1 cellular context compared by ENCODE assay signal in genomic region chr15:78508272-78508671, GRCh38.
TF ChIP-seq lines count a peak whose summit lies in the region.

No MANE protein-coding gene starts in this region.

TF ChIP-seq in K562, 482 proteins besides CTCF, POLR2A, EP300 and RAD21:
- TF ChIP-seq ZNF584 (CRISPR knock-in tag; IDR thresholded peaks at IDR 0.05; ENCODE audit: low read depth) (no peak), NRF1 (conservative IDR thresholded peaks at IDR 0.05 in 1 of 2, IDR thresholded peaks at IDR 0.05 in 1 of 2) (no peak), KAT7 (CRISPR knock-in tag; IDR thresholded peaks at IDR 0.05; ENCODE audit: borderline replicate concordance) (no peak), CXXC5 (CRISPR knock-in tag; IDR thresholded peaks at IDR 0.05) (no peak), IRF2 (CRISPR knock-in tag; IDR thresholded peaks at IDR 0.05) (no peak), ZNF174 (CRISPR knock-in tag; IDR thresholded peaks at IDR 0.05) (no peak)
